In the genomic region with DNA sequence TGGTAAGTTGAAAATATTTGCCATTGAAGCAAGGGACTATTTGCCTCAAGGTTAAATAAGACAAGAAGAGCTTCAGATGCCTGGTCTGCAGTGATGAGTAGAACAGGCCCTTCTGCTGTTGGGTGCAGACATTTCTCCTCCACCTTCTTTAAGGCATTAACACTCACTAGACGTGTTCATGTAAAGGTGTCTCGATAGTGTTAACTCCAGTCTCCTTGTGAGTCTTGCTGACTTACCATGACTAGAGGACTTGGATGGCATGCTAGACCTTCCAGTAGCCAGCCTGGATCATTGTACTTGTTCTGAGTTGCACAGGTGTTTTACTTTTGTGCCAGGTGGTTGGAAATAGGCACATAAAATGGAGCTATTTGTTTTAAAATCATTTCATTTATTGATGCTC, we compare ENCODE assay signal across 26 cellular contexts. TPM values are rescaled to one million over a fixed set of nuclear protein-coding genes. Genes with fewer than 3 reads are reported as not detected.
A peak's percentile ranks its signal among the peaks of the same experiment; 100 is the strongest.
DNase-seq lines count a peak whose midpoint lies in the region; ATAC-seq, FAIRE-seq and TF ChIP-seq lines count a peak whose summit lies in the region.
"Had no signal": no experiment of that assay in that cellular context is flagged by ENCODE, and none has a peak within 500 bp of the region (broad histone marks: within the 10 kb centered on the region; RNA-seq: fewer than 3 reads in every experiment).

No MANE protein-coding gene starts in this region.

- no peak overlapping the region for H3K9ac ChIP-seq in endodermal cell (ENCODE audit: extremely low read depth, low read length, poor library complexity, severe bottlenecking)

- H3K27ac ChIP-seq in endodermal cell (ENCODE audit: low read depth, low read length) (no peak overlapping the region), pancreas (no peak overlapping the region)
- H3K27ac ChIP-seq: cardiac muscle cell, sigmoid colon, testis had no signal

- H3K4me3 ChIP-seq in Caco-2 (ENCODE audit: low read depth, low read length) = no peak overlapping the region
- H3K4me3 ChIP-seq in endodermal cell (ENCODE audit: low read length) = peak overlapping the region; percentile 53
- H3K4me3 ChIP-seq in pancreas = no peak overlapping the region
- H3K4me3 ChIP-seq: cardiac muscle cell, GM23338, sigmoid colon, testis had no signal

- H3K4me3 Mint-ChIP-seq in Caco-2 (ENCODE audit: unreplicated experiment) = no peak overlapping the region
- peak overlapping the region; percentile 35 for H3K4me3 Mint-ChIP-seq in endodermal cell
- H3K4me3 Mint-ChIP-seq: CD4-positive, CD25-positive, alpha-beta regulatory T cell; GM23338; naive thymus-derived CD8-positive, alpha-beta T cell; stimulated activated effector memory CD8-positive, alpha-beta T cell treated with anti-CD3 and anti-CD28 coated beads, Interleukin-12 subunit alpha, Interleukin-12 subunit beta, amount 100 ng/mL, for 72 hours had no signal

- H3K27me3 Mint-ChIP-seq in Caco-2 (ENCODE audit: insufficient read depth, unreplicated experiment) = no peaks in the 10 kb centered on the region
- no peaks in the 10 kb centered on the region for H3K27me3 Mint-ChIP-seq in endodermal cell (ENCODE audit: insufficient read depth)
- H3K27me3 Mint-ChIP-seq: CD4-positive, CD25-positive, alpha-beta regulatory T cell had no signal

- no TSS peak for BruUV-seq in Caco-2 (replicated peaks; lab: Mats Ljungman, UMichigan)

- 57 to 64% methylated on average over 2 of the region's 2 CpGs for WGBS in endodermal cell (ENCODE audit: insufficient coverage in 1 of 2, insufficient read length in 1 of 2), 2 experiments
- 31 to 58% methylated on average over 2 of the region's 2 CpGs for WGBS in pancreas, 2 donors

- CTCF ChIA-PET in Caco-2 (lab: Charles Lee) = interaction anchor here (0.6 kb wide), 1 partner anchor 1013 kb away, joined by 6 read pairs; no protein-coding TSS in a partner anchor

- H3K4me1 Mint-ChIP-seq in Caco-2 (ENCODE audit: low read depth, unreplicated experiment) = peaks cover 45% of the 10 kb centered on the region
- H3K4me1 Mint-ChIP-seq in endodermal cell = peaks cover 44% of the 10 kb centered on the region
- H3K4me1 Mint-ChIP-seq: CD4-positive, CD25-positive, alpha-beta regulatory T cell; naive thymus-derived CD8-positive, alpha-beta T cell; stimulated activated effector memory CD8-positive, alpha-beta T cell treated with anti-CD3 and anti-CD28 coated beads, Interleukin-12 subunit alpha, Interleukin-12 subunit beta, amount 100 ng/mL, for 72 hours had no signal

- H3K27ac Mint-ChIP-seq in Caco-2 (ENCODE audit: unreplicated experiment) (peak overlapping the region; percentile 24), endodermal cell (peak overlapping the region; percentile 93)
- H3K27ac Mint-ChIP-seq: CD4-positive, CD25-positive, alpha-beta regulatory T cell; GM23338; naive thymus-derived CD8-positive, alpha-beta T cell; stimulated activated effector memory CD8-positive, alpha-beta T cell treated with anti-CD3 and anti-CD28 coated beads, Interleukin-12 subunit alpha, Interleukin-12 subunit beta, amount 100 ng/mL, for 72 hours had no signal

- H3K36me3 Mint-ChIP-seq in Caco-2 (ENCODE audit: insufficient read depth, unreplicated experiment) = peaks cover 11% of the 10 kb centered on the region
- no peaks in the 10 kb centered on the region for H3K36me3 Mint-ChIP-seq in endodermal cell (ENCODE audit: low read depth)
- H3K36me3 Mint-ChIP-seq: CD4-positive, CD25-positive, alpha-beta regulatory T cell; naive thymus-derived CD8-positive, alpha-beta T cell; stimulated activated effector memory CD8-positive, alpha-beta T cell treated with anti-CD3 and anti-CD28 coated beads, Interleukin-12 subunit alpha, Interleukin-12 subunit beta, amount 100 ng/mL, for 72 hours had no signal

- no peak for TF ChIP-seq CTCF in Caco-2 (IDR thresholded peaks at IDR 0.05; ENCODE audit: insufficient read depth in 1 of 2, low read depth in 1 of 2, low read length in 1 of 2, severe bottlenecking in 1 of 2, unreplicated experiment in 1 of 2)
- TF ChIP-seq CTCF in endodermal cell (conservative IDR thresholded peaks at IDR 0.05) = no peak
- TF ChIP-seq CTCF in pancreas (IDR thresholded peaks at IDR 0.05) = no peak

- no peak for FAIRE-seq in pancreas (lab: Jason Lieb, UNC)
- FAIRE-seq: GM12891 had no signal

- H3K9me3 Mint-ChIP-seq in Caco-2 (ENCODE audit: unreplicated experiment) (peaks cover 39% of the 10 kb centered on the region), endodermal cell (peaks cover 3% of the 10 kb centered on the region)
- H3K9me3 Mint-ChIP-seq: GM23338; naive thymus-derived CD8-positive, alpha-beta T cell; stimulated activated effector memory CD8-positive, alpha-beta T cell treated with anti-CD3 and anti-CD28 coated beads, Interleukin-12 subunit alpha, Interleukin-12 subunit beta, amount 100 ng/mL, for 72 hours had no signal

- ATAC-seq in pancreas (peak; percentile 92 to 98 (median 93)), GM19452 (IDR thresholded peaks at IDR 0.05; ENCODE audit: unreplicated experiment) (no peak), HG03432 (IDR thresholded peaks at IDR 0.05; ENCODE audit: unreplicated experiment) (no peak)
- ATAC-seq: GM23338; left cardiac atrium; naive thymus-derived CD8-positive, alpha-beta T cell; stimulated activated effector memory CD8-positive, alpha-beta T cell treated with anti-CD3 and anti-CD28 coated beads, Interleukin-12 subunit alpha, Interleukin-12 subunit beta, amount 100 ng/mL, for 72 hours had no signal

- peaks cover 34% of the 10 kb centered on the region for H3K4me1 ChIP-seq in Caco-2
- H3K4me1 ChIP-seq in endodermal cell (ENCODE audit: control insufficient read depth, insufficient read depth, low read length) = peaks cover 13% of the 10 kb centered on the region
- peaks cover 0 to 5% (median 0%) of the 10 kb centered on the region in 3 donors for H3K4me1 ChIP-seq in pancreas
- H3K4me1 ChIP-seq: sigmoid colon, testis had no signal

- intact Hi-C loops in Caco-2 (cut with micrococcal nuclease; ENCODE audit: unreplicated experiment) = no loop called here
- intact Hi-C loops in pancreas (cut with DNase I) = no loop called here

- no peak for DNase-seq in Caco-2
- peak; percentile 62 for DNase-seq in OCI-M1 (lab: John Stamatoyannopoulos, UW)
- no peak for DNase-seq in endodermal cell
- peak in 3 of 6 donors; percentile 27 to 43 (median 33) for DNase-seq in pancreas
- DNase-seq in NK-92 (lab: John Stamatoyannopoulos, UW; ENCODE audit: unreplicated experiment) = no peak
- DNase-seq: activated CD4-positive, alpha-beta T cell treated with anti-CD3 and anti-CD28 coated beads, Interleukin-2, amount 50 U/mL, for 48 hours; activated gamma-delta T cell treated with Interleukin-2 at 50 U/mL for 16 hours; CD4-positive, CD25-positive, alpha-beta regulatory T cell; dermis blood vessel endothelial cell; DMS79; Karpas-422; left cardiac atrium; naive thymus-derived CD8-positive, alpha-beta T cell; NCI-H1105 treated with DMSO at 0.1 percent for 48 hours; NCI-H2107; NCI-H526; sigmoid colon; T-helper 2 cell; testis had no signal

- H3K36me3 ChIP-seq in Caco-2 (ENCODE audit: control insufficient read depth, insufficient read depth, low read length) (no peaks in the 10 kb centered on the region), endodermal cell (ENCODE audit: control insufficient read depth, insufficient read depth, low read length) (no peaks in the 10 kb centered on the region), pancreas (no peaks in the 10 kb centered on the region)
- H3K36me3 ChIP-seq: cardiac muscle cell, sigmoid colon had no signal

- H3K27me3 ChIP-seq in Caco-2 (replicated peaks; ENCODE audit: control insufficient read depth, insufficient read depth, low read length) (no peaks in the 10 kb centered on the region), endodermal cell (ENCODE audit: control insufficient read depth, insufficient read depth, low read length, poor library complexity, severe bottlenecking) (no peaks in the 10 kb centered on the region), pancreas (no peaks in the 10 kb centered on the region)
- H3K27me3 ChIP-seq: cardiac muscle cell, sigmoid colon, testis had no signal

- POLR2A ChIA-PET in Caco-2 (lab: Charles Lee) = no interaction called here

- H3K9me3 ChIP-seq in Caco-2 (0 out of 2 replicates have a peak, but pooled peaks cover 3% of the 10 kb centered on the region), endodermal cell (ENCODE audit: control insufficient read depth, low read length) (no peaks in the 10 kb centered on the region), pancreas (no peaks in the 10 kb centered on the region)
- H3K9me3 ChIP-seq: sigmoid colon, testis had no signal

RNA-seq across cellular contexts. Expression of gene AKR1C3, which starts 15.4 kb away (rescaled TPM):
- total RNA-seq in Caco-2 (2022) (96.8 and 115 TPM in 2 replicates), endodermal cell (10 to 100 TPM in 1 of 2 donors, 1 to 10 TPM in 1; 6.1 to 28.9 TPM), pancreas (10 to 100 TPM; 14.5 to 36.1 (median 22.2) TPM)
- 1.4 TPM for polyA plus RNA-seq in endodermal cell (2013, experiment 1 of 2)
- polyA plus RNA-seq in endodermal cell (2013, experiment 2 of 2) = 2.2 TPM
- 10 to 100 TPM in 1 of 2 donors, 1 to 10 TPM in 1; 8.7 to 17.1 TPM for polyA plus RNA-seq in pancreas
- total RNA-seq: SK-MEL-5 had no signal

Comparison
In these comparisons a context has a peak if more than half of its experiments do, and no peak if none do; other contexts are left out.
1. ATAC-seq: peak in pancreas (4 of 4); none in GM19452 (single experiment) and HG03432 (single experiment).